ENCODE assay signal across 1 cellular context in genomic region chrX:19389217-19389616, GRCh38.
A peak's percentile ranks its signal among the peaks of the same experiment; 100 is the strongest.
TF ChIP-seq lines count a peak whose summit lies in the region.

No MANE protein-coding gene starts in this region.

TF ChIP-seq in K562, 482 proteins besides CTCF, POLR2A, EP300 and RAD21 (continued from another document):
- TF ChIP-seq, protein P1, sequence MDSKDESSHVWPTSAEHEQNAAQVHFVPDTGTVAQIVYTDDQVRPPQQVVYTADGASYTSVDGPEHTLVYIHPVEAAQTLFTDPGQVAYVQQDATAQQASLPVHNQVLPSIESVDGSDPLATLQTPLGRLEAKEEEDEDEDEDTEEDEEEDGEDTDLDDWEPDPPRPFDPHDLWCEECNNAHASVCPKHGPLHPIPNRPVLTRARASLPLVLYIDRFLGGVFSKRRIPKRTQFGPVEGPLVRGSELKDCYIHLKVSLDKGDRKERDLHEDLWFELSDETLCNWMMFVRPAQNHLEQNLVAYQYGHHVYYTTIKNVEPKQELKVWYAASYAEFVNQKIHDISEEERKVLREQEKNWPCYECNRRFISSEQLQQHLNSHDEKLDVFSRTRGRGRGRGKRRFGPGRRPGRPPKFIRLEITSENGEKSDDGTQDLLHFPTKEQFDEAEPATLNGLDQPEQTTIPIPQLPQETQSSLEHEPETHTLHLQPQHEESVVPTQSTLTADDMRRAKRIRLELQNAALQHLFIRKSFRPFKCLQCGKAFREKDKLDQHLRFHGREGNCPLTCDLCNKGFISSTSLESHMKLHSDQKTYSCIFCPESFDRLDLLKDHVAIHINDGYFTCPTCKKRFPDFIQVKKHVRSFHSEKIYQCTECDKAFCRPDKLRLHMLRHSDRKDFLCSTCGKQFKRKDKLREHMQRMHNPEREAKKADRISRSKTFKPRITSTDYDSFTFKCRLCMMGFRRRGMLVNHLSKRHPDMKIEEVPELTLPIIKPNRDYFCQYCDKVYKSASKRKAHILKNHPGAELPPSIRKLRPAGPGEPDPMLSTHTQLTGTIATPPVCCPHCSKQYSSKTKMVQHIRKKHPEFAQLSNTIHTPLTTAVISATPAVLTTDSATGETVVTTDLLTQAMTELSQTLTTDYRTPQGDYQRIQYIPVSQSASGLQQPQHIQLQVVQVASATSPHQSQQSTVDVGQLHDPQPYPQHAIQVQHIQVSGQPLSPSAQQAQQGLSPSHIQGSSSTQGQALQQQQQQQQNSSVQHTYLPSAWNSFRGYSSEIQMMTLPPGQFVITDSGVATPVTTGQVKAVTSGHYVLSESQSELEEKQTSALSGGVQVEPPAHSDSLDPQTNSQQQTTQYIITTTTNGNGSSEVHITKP (IDR thresholded peaks at IDR 0.05; ENCODE audit: partially characterized antibody): peak; percentile 35
TF ChIP-seq in K562: peak in this region for 2.
